Comparison of ENCODE assay signal across 8 cellular contexts in genomic region chr15:84736375-84736774, GRCh38. TPM values are rescaled to one million over a fixed set of nuclear protein-coding genes. Genes with fewer than 3 reads are reported as not detected.
DNase-seq lines count a peak whose midpoint lies in the region; ATAC-seq and TF ChIP-seq lines count a peak whose summit lies in the region.

No MANE protein-coding gene starts in this region.

- H3K36me3 ChIP-seq in hepatocyte (replicated peaks; ENCODE audit: insufficient read depth, low read depth) (no peaks in the 10 kb centered on the region), heart left ventricle (no peaks in the 10 kb centered on the region)

- H2AFZ ChIP-seq in hepatocyte: no peak overlapping the region

- no peaks in the 10 kb centered on the region for H3K27me3 Mint-ChIP-seq in WTC11 (ENCODE audit: low read depth)

- no peaks in the 10 kb centered on the region for H3K9me2 ChIP-seq in hepatocyte (replicated peaks; ENCODE audit: insufficient read depth)

- no peaks in the 10 kb centered on the region for H3K36me3 Mint-ChIP-seq in WTC11

- POLR2A ChIA-PET in WTC11 (lab: Charles Lee): interaction anchor here (0.6 to 2.5 kb wide), 3 partner anchors 11 to 20 kb away, joined by 4 to 31 read pairs (median 5); partner anchors contain the start of gene SEC11A

- H3K79me2 ChIP-seq in hepatocyte: no peaks in the 10 kb centered on the region

- H3K4me3 Mint-ChIP-seq in WTC11: no peak overlapping the region

- H3K27ac ChIP-seq in hepatocyte (peak overlapping the region; percentile 92), heart left ventricle (peak overlapping the region in 1 of 12 donors; percentile 89)

- H3K27me3 ChIP-seq in hepatocyte: no peaks in the 10 kb centered on the region
- H3K27me3 ChIP-seq in heart left ventricle: no peaks in the 10 kb centered on the region

- no peaks in the 10 kb centered on the region for H4K20me1 ChIP-seq in hepatocyte (ENCODE audit: insufficient read depth, poor library complexity, severe bottlenecking)

- no peak for TF ChIP-seq POLR2A in heart left ventricle (IDR thresholded peaks at IDR 0.05)

- no peaks in the 10 kb centered on the region for H3K9me3 Mint-ChIP-seq in WTC11

- ATAC-seq in HG02852 (IDR thresholded peaks at IDR 0.05; ENCODE audit: unreplicated experiment) (peak; percentile 59), WTC11 (no peak), heart left ventricle (no peak)

- DNase-seq in GM13976 (ENCODE audit: low spot score) (peak; percentile 75), WTC11 (ENCODE audit: low spot score) (no peak), hepatocyte (ENCODE audit: low spot score) (no peak), NCI-H748 treated with DMSO at 0.1 percent for 48 hours (lab: John Stamatoyannopoulos, UW) (no peak), heart left ventricle (no peak), NCI-H226 (no peak), OCI-M1 (lab: John Stamatoyannopoulos, UW) (no peak)

- 99% methylated on average over 5 of the region's 5 CpGs for WGBS in hepatocyte (ENCODE audit: low lambda C conversion rate, missing lambda C conversion rate)
- 94 to 98% (median 95%) methylated on average over 5 of the region's 5 CpGs for WGBS in heart left ventricle, 4 donors

- intact Hi-C loops in heart left ventricle (cut with DNase I): no loop called here

- peak overlapping the region; percentile 52 for H3K27ac Mint-ChIP-seq in WTC11

- H3K9me3 ChIP-seq in hepatocyte (ENCODE audit: low read depth): no peaks in the 10 kb centered on the region
- no peaks in the 10 kb centered on the region for H3K9me3 ChIP-seq in heart left ventricle

- H3K4me1 ChIP-seq in hepatocyte (ENCODE audit: insufficient read depth): peaks cover 14% of the 10 kb centered on the region
- H3K4me1 ChIP-seq in heart left ventricle: peaks cover 0 to 28% (median 0%) of the 10 kb centered on the region in 12 donors

- TF ChIP-seq CTCF in GM13976 (IDR thresholded peaks at IDR 0.05; ENCODE audit: borderline replicate concordance, control extremely low read depth, extremely low read depth, insufficient read depth, missing control alignments) (no peak), WTC11 (IDR thresholded peaks at IDR 0.05) (no peak), hepatocyte (IDR thresholded peaks at IDR 0.05; ENCODE audit: poor library complexity) (no peak), heart left ventricle (IDR thresholded peaks at IDR 0.05) (no peak)

- no peak overlapping the region for H3K4me3 ChIP-seq in hepatocyte
- H3K4me3 ChIP-seq in heart left ventricle: no peak overlapping the region

- no peak overlapping the region for H3K4me2 ChIP-seq in hepatocyte

- CTCF ChIA-PET in WTC11 (lab: Charles Lee): interaction anchor here (0.7 to 2.0 kb wide), 2 partner anchors 11 to 192 kb away, joined by 5 to 8 read pairs; no protein-coding TSS in a partner anchor

- in situ Hi-C loops in GM13976 (cut with MboI; ENCODE audit: low sequenced_read_pairs, unreplicated experiment): no loop called here

- peaks cover 32% of the 10 kb centered on the region for H3K4me1 Mint-ChIP-seq in WTC11

TF ChIP-seq in WTC11, 78 proteins besides CTCF, POLR2A, EP300 and RAD21 (continues in another document):
- TF ChIP-seq ZNF425 (CRISPR knock-in tag; conservative IDR thresholded peaks at IDR 0.05): no peak
- TF ChIP-seq GRHL2 (CRISPR knock-in tag; IDR thresholded peaks at IDR 0.05; ENCODE audit: insufficient replicate concordance, severe bottlenecking): no peak
- TF ChIP-seq SP1 (CRISPR knock-in tag; conservative IDR thresholded peaks at IDR 0.05): no peak
- TF ChIP-seq AFF4 (CRISPR knock-in tag; IDR thresholded peaks at IDR 0.05; ENCODE audit: borderline replicate concordance): no peak
- TF ChIP-seq ZNF416 (CRISPR knock-in tag; IDR thresholded peaks at IDR 0.05): no peak
- no peak for TF ChIP-seq TP53 (CRISPR knock-in tag; IDR thresholded peaks at IDR 0.05)
- TF ChIP-seq ATF6 (CRISPR knock-in tag; IDR thresholded peaks at IDR 0.05): no peak
- TF ChIP-seq MXD4 (CRISPR knock-in tag; IDR thresholded peaks at IDR 0.05; ENCODE audit: borderline replicate concordance): no peak
- no peak for TF ChIP-seq JAZF1 (CRISPR knock-in tag; IDR thresholded peaks at IDR 0.05)
- TF ChIP-seq ZNF671 (CRISPR knock-in tag; IDR thresholded peaks at IDR 0.05): no peak
- TF ChIP-seq, protein P1, sequence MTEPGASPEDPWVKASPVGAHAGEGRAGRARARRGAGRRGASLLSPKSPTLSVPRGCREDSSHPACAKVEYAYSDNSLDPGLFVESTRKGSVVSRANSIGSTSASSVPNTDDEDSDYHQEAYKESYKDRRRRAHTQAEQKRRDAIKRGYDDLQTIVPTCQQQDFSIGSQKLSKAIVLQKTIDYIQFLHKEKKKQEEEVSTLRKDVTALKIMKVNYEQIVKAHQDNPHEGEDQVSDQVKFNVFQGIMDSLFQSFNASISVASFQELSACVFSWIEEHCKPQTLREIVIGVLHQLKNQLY (CRISPR knock-in tag; IDR thresholded peaks at IDR 0.05): no peak
- TF ChIP-seq, protein P2, sequence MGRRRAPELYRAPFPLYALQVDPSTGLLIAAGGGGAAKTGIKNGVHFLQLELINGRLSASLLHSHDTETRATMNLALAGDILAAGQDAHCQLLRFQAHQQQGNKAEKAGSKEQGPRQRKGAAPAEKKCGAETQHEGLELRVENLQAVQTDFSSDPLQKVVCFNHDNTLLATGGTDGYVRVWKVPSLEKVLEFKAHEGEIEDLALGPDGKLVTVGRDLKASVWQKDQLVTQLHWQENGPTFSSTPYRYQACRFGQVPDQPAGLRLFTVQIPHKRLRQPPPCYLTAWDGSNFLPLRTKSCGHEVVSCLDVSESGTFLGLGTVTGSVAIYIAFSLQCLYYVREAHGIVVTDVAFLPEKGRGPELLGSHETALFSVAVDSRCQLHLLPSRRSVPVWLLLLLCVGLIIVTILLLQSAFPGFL (CRISPR knock-in tag; IDR thresholded peaks at IDR 0.05; ENCODE audit: borderline replicate concordance): no peak

RNA-seq across cellular contexts. Expression of gene ZNF592, which starts 12.0 kb away (rescaled TPM):
- total RNA-seq in WTC11 (2021): 26.7 to 28.0 TPM (median 27.6 TPM) in 3 replicates
- 11.0 and 14.4 TPM in 2 replicates for total RNA-seq in hepatocyte
- polyA plus RNA-seq in hepatocyte: 14.4 and 17.6 TPM in 2 replicates
- 10 to 100 TPM; 16.8 to 28.6 (median 21.4) TPM for total RNA-seq in heart left ventricle
- polyA plus RNA-seq in heart left ventricle: 10 to 100 TPM in 1 of 2 donors, 1 to 10 TPM in 1; 9.7 to 21.2 TPM

RNA-seq across cellular contexts. Expression of gene SEC11A, which starts 20.4 kb away (rescaled TPM):
- total RNA-seq in WTC11 (2021): 214 to 228 TPM (median 217 TPM) in 3 replicates
- 271 and 295 TPM in 2 replicates for total RNA-seq in hepatocyte
- polyA plus RNA-seq in hepatocyte: 198 and 218 TPM in 2 replicates
- total RNA-seq in heart left ventricle: 10 to 100 TPM; 55.7 to 95.7 (median 73.0) TPM
- polyA plus RNA-seq in heart left ventricle: 100 to 1,000 TPM in 1 of 2 donors, 10 to 100 TPM in 1; 73.3 to 152 TPM
